11 cellular contexts compared by ENCODE assay signal in genomic region chr7:92584953-92585352, GRCh38. TPM values are rescaled to one million over a fixed set of nuclear protein-coding genes. Genes with fewer than 3 reads are reported as not detected.
DNase-seq lines count a peak whose midpoint lies in the region; ATAC-seq lines count a peak whose summit lies in the region.
"Had no signal": no experiment of that assay in that cellular context is flagged by ENCODE, and none has a peak within 500 bp of the region (broad histone marks: within the 10 kb centered on the region; RNA-seq: fewer than 3 reads in every experiment).

No MANE protein-coding gene starts in this region.

- no peak for ATAC-seq in right cardiac atrium
- ATAC-seq in Right ventricle myocardium superior (ENCODE audit: poor library complexity), result no peak
- no peak for ATAC-seq in stimulated activated naive B cell treated with anti-CD40 and anti-IgM and Interleukin-4, amounts not matched to agents 10 μg/mL and 1 μg/mL and 100 μg/mL, for 72 hours (replicated peaks)
- ATAC-seq in HG03354 (IDR thresholded peaks at IDR 0.05; ENCODE audit: poor library complexity, severe bottlenecking, unreplicated experiment), result no peak
- no peak for ATAC-seq in GM19467 (IDR thresholded peaks at IDR 0.05; ENCODE audit: unreplicated experiment)
- ATAC-seq: psoas muscle had no signal

- no peaks in the 10 kb centered on the region for H3K27me3 Mint-ChIP-seq in stimulated activated naive B cell treated with anti-CD40 and anti-IgM and Interleukin-4, amounts not matched to agents 10 μg/mL and 1 μg/mL and 100 μg/mL, for 72 hours

- H3K27me3 ChIP-seq in right cardiac atrium (ENCODE audit: control insufficient read depth, insufficient read depth), result no peaks in the 10 kb centered on the region

- no peak overlapping the region for H3K4me3 ChIP-seq in right cardiac atrium (ENCODE audit: low read length)
- H3K4me3 ChIP-seq: psoas muscle had no signal

- H3K9me3 ChIP-seq in right cardiac atrium (ENCODE audit: control insufficient read depth, low read length), result no peaks in the 10 kb centered on the region
- H3K9me3 ChIP-seq: psoas muscle had no signal

- peaks cover 24 to 60% of the 10 kb centered on the region in 2 donors for H3K4me1 Mint-ChIP-seq in stimulated activated naive B cell treated with anti-CD40 and anti-IgM and Interleukin-4, amounts not matched to agents 10 μg/mL and 1 μg/mL and 100 μg/mL, for 72 hours

- DNase-seq in right cardiac atrium (no peak), Right ventricle myocardium superior (no peak), NCI-H2196 (lab: John Stamatoyannopoulos, UW; ENCODE audit: unreplicated experiment) (peak; percentile 41), caudate nucleus (lab: John Stamatoyannopoulos, UW) (no peak), nucleus accumbens (lab: John Stamatoyannopoulos, UW) (no peak)
- no peak for DNase-seq in stimulated activated naive B cell treated with anti-CD40 and anti-IgM and Interleukin-4, amounts not matched to agents 10 μg/mL and 1 μg/mL and 100 μg/mL, for 72 hours
- DNase-seq: H7, NCI-H1930, psoas muscle had no signal

- H3K27ac Mint-ChIP-seq in stimulated activated naive B cell treated with anti-CD40 and anti-IgM and Interleukin-4, amounts not matched to agents 10 μg/mL and 1 μg/mL and 100 μg/mL, for 72 hours, result peak overlapping the region; percentile 51

- intact Hi-C loops in right cardiac atrium (cut with DNase I), result no loop called here
- intact Hi-C loops in Right ventricle myocardium superior (cut with DNase I), result no loop called here

- peaks cover 13 to 30% of the 10 kb centered on the region in 2 donors for H3K36me3 Mint-ChIP-seq in stimulated activated naive B cell treated with anti-CD40 and anti-IgM and Interleukin-4, amounts not matched to agents 10 μg/mL and 1 μg/mL and 100 μg/mL, for 72 hours

- H3K9me3 Mint-ChIP-seq in stimulated activated naive B cell treated with anti-CD40 and anti-IgM and Interleukin-4, amounts not matched to agents 10 μg/mL and 1 μg/mL and 100 μg/mL, for 72 hours, result peaks cover 0 to 4% of the 10 kb centered on the region in 2 donors

- no peak overlapping the region for H3K4me3 Mint-ChIP-seq in stimulated activated naive B cell treated with anti-CD40 and anti-IgM and Interleukin-4, amounts not matched to agents 10 μg/mL and 1 μg/mL and 100 μg/mL, for 72 hours

- peaks cover 12% of the 10 kb centered on the region for H3K4me1 ChIP-seq in right cardiac atrium (ENCODE audit: control insufficient read depth, insufficient read depth, low read length)

- peak overlapping the region; percentile 62 for H3K27ac ChIP-seq in right cardiac atrium (ENCODE audit: low read length)
- peak overlapping the region; percentile 23 for H3K27ac ChIP-seq in caudate nucleus (ENCODE audit: low read depth, low read length)
- H3K27ac ChIP-seq: psoas muscle had no signal

RNA-seq across cellular contexts. Expression of gene FAM133B, which starts 5.2 kb away (rescaled TPM):
- total RNA-seq in right cardiac atrium, result 10 to 100 TPM; 13.2 to 18.1 (median 15.2) TPM
- polyA plus RNA-seq in right cardiac atrium, result 16.6 TPM
- total RNA-seq in Right ventricle myocardium superior, result 13.6 TPM

RNA-seq across cellular contexts. Expression of gene RBM48, which starts 56.4 kb away (rescaled TPM):
- 10 to 100 TPM in 3 of 4 donors, 1 to 10 TPM in 1; 9.1 to 14.8 (median 11.8) TPM for total RNA-seq in right cardiac atrium
- 10.1 TPM for polyA plus RNA-seq in right cardiac atrium
- total RNA-seq in Right ventricle myocardium superior, result 13.4 TPM

RNA-seq across cellular contexts. Expression of gene PEX1, which starts 56.6 kb away (rescaled TPM):
- total RNA-seq in right cardiac atrium, result 10 to 100 TPM; 13.1 to 17.6 (median 15.6) TPM
- 9.3 TPM for polyA plus RNA-seq in right cardiac atrium
- total RNA-seq in Right ventricle myocardium superior, result 11.6 TPM
